ENCODE assay signal across 13 cellular contexts in genomic region chr7:22867589-22867988, GRCh38. TPM values are rescaled to one million over a fixed set of nuclear protein-coding genes. Genes with fewer than 3 reads are reported as not detected.
DNase-seq lines count a peak whose midpoint lies in the region; ATAC-seq, FAIRE-seq and TF ChIP-seq lines count a peak whose summit lies in the region.
"Had no signal": no experiment of that assay in that cellular context is flagged by ENCODE, and none has a peak within 500 bp of the region (broad histone marks: within the 10 kb centered on the region; RNA-seq: fewer than 3 reads in every experiment).

No MANE protein-coding gene starts in this region.

- H3K4me3 Mint-ChIP-seq in activated B cell treated with CpG ODN at 0.5 μM for 24 hours, result no peak overlapping the region
- no peak overlapping the region for H3K4me3 Mint-ChIP-seq in natural killer cell
- H3K4me3 Mint-ChIP-seq: T-helper 1 cell treated with Interleukin-12 subunit alpha and Interleukin-12 subunit beta and Interleukin-4 antibody, amounts not matched to agents 30 μg/mL and 1 μg/mL, for 36 hours had no signal

- H3K27me3 ChIP-seq in BLaER1 (no peaks in the 10 kb centered on the region), gastroesophageal sphincter (no peaks in the 10 kb centered on the region), gastrocnemius medialis (no peaks in the 10 kb centered on the region)

- CTCF ChIA-PET in activated B cell treated with CpG ODN at 0.5 μM for 24 hours (lab: Charles Lee), result no interaction called here

- TF ChIP-seq CTCF in activated B cell treated with CpG ODN at 0.5 μM for 24 hours (IDR thresholded peaks at IDR 0.05) (no peak), gastroesophageal sphincter (IDR thresholded peaks at IDR 0.05) (no peak), gastrocnemius medialis (IDR thresholded peaks at IDR 0.05 in 4 of 5, conservative IDR thresholded peaks at IDR 0.05 in 1 of 5) (no peak), natural killer cell (IDR thresholded peaks at IDR 0.05) (no peak), kidney (IDR thresholded peaks at IDR 0.05; ENCODE audit: borderline replicate concordance, extremely low read depth, insufficient read depth) (no peak)

- H3K9ac ChIP-seq in BLaER1 (no peak overlapping the region), kidney (ENCODE audit: low read length in 2 of 2) (no peak overlapping the region)

- H3K27me3 Mint-ChIP-seq in activated B cell treated with CpG ODN at 0.5 μM for 24 hours (no peaks in the 10 kb centered on the region), natural killer cell (ENCODE audit: low read depth in 2 of 2) (no peaks in the 10 kb centered on the region)

- no peak for DNase-seq in activated B cell treated with CpG ODN at 0.5 μM for 24 hours
- no peak for DNase-seq in gastrocnemius medialis
- DNase-seq in natural killer cell, result no peak
- DNase-seq in NCI-H2029 treated with DMSO at 0.1 percent for 48 hours (lab: John Stamatoyannopoulos, UW), result no peak
- no peak for DNase-seq in kidney
- DNase-seq: activated CD8-positive, alpha-beta memory T cell treated with anti-CD3 and anti-CD28 coated beads for 24 hours; anterior cingulate cortex; NCI-H187 treated with DMSO at 0.1 percent for 48 hours had no signal

- no peak for ATAC-seq in activated B cell treated with CpG ODN at 0.5 μM for 24 hours (ENCODE audit: low read depth)
- ATAC-seq in gastroesophageal sphincter, result no peak
- no peak for ATAC-seq in gastrocnemius medialis
- no peak for ATAC-seq in natural killer cell
- no peak for ATAC-seq in esophagus mucosa

- no peak for FAIRE-seq in kidney (lab: Jason Lieb, UNC)
- FAIRE-seq: frontal cortex had no signal

- H3K4me3 ChIP-seq in BLaER1 (no peak overlapping the region), gastroesophageal sphincter (no peak overlapping the region), gastrocnemius medialis (no peak overlapping the region), kidney (ENCODE audit: low read length in 2 of 2) (no peak overlapping the region)

- in situ Hi-C loops in gastrocnemius medialis (cut with MboI; ENCODE audit: low sequenced_read_pairs in 4 of 4), result no loop called here

- no peak for TF ChIP-seq EP300 in gastroesophageal sphincter (IDR thresholded peaks at IDR 0.05)

- H3K4me1 Mint-ChIP-seq in activated B cell treated with CpG ODN at 0.5 μM for 24 hours (peaks cover 56% of the 10 kb centered on the region), natural killer cell (peaks cover 0 to 4% of the 10 kb centered on the region in 2 donors)

- no peaks in the 10 kb centered on the region for H3K9me3 Mint-ChIP-seq in activated B cell treated with CpG ODN at 0.5 μM for 24 hours
- H3K9me3 Mint-ChIP-seq in natural killer cell, result no peaks in the 10 kb centered on the region
- H3K9me3 Mint-ChIP-seq: T-helper 1 cell treated with Interleukin-12 subunit alpha and Interleukin-12 subunit beta and Interleukin-4 antibody, amounts not matched to agents 30 μg/mL and 1 μg/mL, for 36 hours had no signal

- POLR2A ChIA-PET in activated B cell treated with CpG ODN at 0.5 μM for 24 hours (lab: Charles Lee), result interaction anchor here (0.5 to 1.1 kb wide), 3 partner anchors 9 to 647 kb away, joined by 3 to 5 read pairs (median 4); no protein-coding TSS in a partner anchor

- H4K20me1 ChIP-seq in BLaER1, result peaks cover 15% of the 10 kb centered on the region; the same call in 1 of the 2 replicates

- peaks cover 46% of the 10 kb centered on the region for H3K4me1 ChIP-seq in BLaER1
- H3K4me1 ChIP-seq in gastroesophageal sphincter, result peaks cover 0 to 27% (median 23%) of the 10 kb centered on the region in 3 donors
- peaks cover 27 to 32% of the 10 kb centered on the region in 2 donors for H3K4me1 ChIP-seq in gastrocnemius medialis
- H3K4me1 ChIP-seq in kidney (ENCODE audit: control insufficient read depth in 1 of 2, insufficient read depth in 1 of 2, low read depth in 1 of 2, low read length in 2 of 2), result peaks cover 0 to 4% of the 10 kb centered on the region in 2 donors

- TF ChIP-seq POLR2A in gastroesophageal sphincter (IDR thresholded peaks at IDR 0.05) (no peak), gastrocnemius medialis (IDR thresholded peaks at IDR 0.05) (no peak)

- intact Hi-C loops in activated B cell treated with CpG ODN at 0.5 μM for 24 hours (cut with micrococcal nuclease) (no loop called here), gastrocnemius medialis (cut with DNase I; ENCODE audit: low total_unique reads) (no loop called here), natural killer cell (cut with micrococcal nuclease) (no loop called here), kidney (cut with DNase I) (no loop called here)

- H3K36me3 Mint-ChIP-seq in activated B cell treated with CpG ODN at 0.5 μM for 24 hours (ENCODE audit: low read depth), result peaks cover 45% of the 10 kb centered on the region
- H3K36me3 Mint-ChIP-seq in natural killer cell, result no peaks in the 10 kb centered on the region

- peak overlapping the region; percentile 73 for H3K4me2 ChIP-seq in BLaER1

- H3K36me3 ChIP-seq in BLaER1 (peaks cover 24% of the 10 kb centered on the region), gastroesophageal sphincter (peaks cover 0 to 15% of the 10 kb centered on the region in 2 donors), gastrocnemius medialis (peaks cover 0 to 7% of the 10 kb centered on the region in 2 donors), kidney (ENCODE audit: control insufficient read depth in 1 of 2, insufficient read depth in 2 of 2, low read length in 2 of 2) (no peaks in the 10 kb centered on the region)

- 100% methylated on average over 1 of the region's 2 CpGs; no CpG with 5 or more reads in 1 of the 2 donors for WGBS in gastroesophageal sphincter (ENCODE audit: low coverage in 1 of 2), 2 donors

- H3K27ac ChIP-seq in BLaER1 (0 out of 2 replicates have a peak overlapping the region, but pooled peaks have one; percentile 23), gastroesophageal sphincter (peak overlapping the region in 3 of 4 donors; percentile 46 to 73 (median 67)), gastrocnemius medialis (peak overlapping the region; percentile 52 to 70 (median 56)), kidney (ENCODE audit: low read depth in 2 of 2, low read length in 2 of 2) (peak overlapping the region in 1 of 2 donors; percentile 19)

- peaks cover 10% of the 10 kb centered on the region; the same call in 1 of the 2 replicates for H3K9me3 ChIP-seq in BLaER1
- no peaks in the 10 kb centered on the region for H3K9me3 ChIP-seq in gastroesophageal sphincter
- no peaks in the 10 kb centered on the region for H3K9me3 ChIP-seq in gastrocnemius medialis
- no peaks in the 10 kb centered on the region for H3K9me3 ChIP-seq in kidney (ENCODE audit: control insufficient read depth in 1 of 2, low read length in 2 of 2)

- H3K27ac Mint-ChIP-seq in activated B cell treated with CpG ODN at 0.5 μM for 24 hours (peak overlapping the region; percentile 53), natural killer cell (no peak overlapping the region)
- H3K27ac Mint-ChIP-seq: T-helper 1 cell treated with Interleukin-12 subunit alpha and Interleukin-12 subunit beta and Interleukin-4 antibody, amounts not matched to agents 30 μg/mL and 1 μg/mL, for 36 hours had no signal

RNA-seq across cellular contexts. Expression of gene TOMM7, which starts 44.9 kb away (rescaled TPM):
- 324 and 406 TPM in 2 replicates for total RNA-seq in activated B cell treated with CpG ODN at 0.5 μM for 24 hours
- total RNA-seq in gastroesophageal sphincter, result 100 to 1,000 TPM; 121 to 340 (median 231) TPM
- 100 to 1,000 TPM; 124 to 235 (median 218) TPM for total RNA-seq in gastrocnemius medialis
- total RNA-seq in natural killer cell, result 100 to 1,000 TPM; 194 to 286 (median 269) TPM
- 253 TPM for total RNA-seq in esophagus mucosa
- total RNA-seq in kidney, result 253 TPM
- polyA plus RNA-seq in kidney (ENCODE audit: insufficient read depth, low read depth, low replicate concordance), result 1,227 TPM
